In the genomic region with DNA sequence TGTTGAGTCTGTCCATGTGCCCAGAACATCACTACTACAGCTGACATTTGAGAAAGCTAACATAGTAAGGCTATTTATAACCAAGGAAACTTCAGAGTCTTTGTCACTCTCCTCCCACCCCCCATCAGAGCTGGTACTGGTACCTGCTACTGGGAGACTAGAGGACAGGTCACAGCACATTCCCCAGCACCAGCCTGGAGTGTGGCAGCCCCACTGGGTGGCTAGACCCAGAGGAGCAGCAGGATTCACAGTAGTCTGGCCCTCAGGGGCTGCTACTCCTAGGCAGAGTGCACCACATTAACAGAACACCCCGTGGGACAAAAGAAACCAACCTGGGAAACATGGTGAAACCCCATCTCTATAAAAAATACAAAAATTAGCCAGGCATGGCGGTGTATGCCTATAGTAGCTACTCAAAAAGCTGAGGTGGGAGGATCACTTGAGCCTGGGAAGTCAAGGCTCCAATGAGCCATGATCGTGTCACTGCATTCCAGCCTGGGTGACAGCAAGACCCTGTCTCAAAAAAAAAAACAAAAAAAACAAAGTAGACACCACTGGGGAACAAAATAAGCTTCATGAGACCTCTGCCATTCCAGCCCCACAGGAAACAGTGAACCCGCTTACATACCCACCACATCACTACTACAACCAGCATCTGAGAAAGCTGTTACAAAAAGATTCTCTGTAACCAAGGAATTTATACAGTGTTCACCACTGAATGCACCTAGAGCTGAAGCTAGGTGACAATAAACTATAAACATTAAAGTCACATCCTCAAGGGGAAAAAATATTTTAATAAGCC, we compare ENCODE assay signal across 14 cellular contexts. TPM values are rescaled to one million over a fixed set of nuclear protein-coding genes. Genes with fewer than 3 reads are reported as not detected.
DNase-seq lines count a peak whose midpoint lies in the region; ATAC-seq and TF ChIP-seq lines count a peak whose summit lies in the region.
"Had no signal": no experiment of that assay in that cellular context is flagged by ENCODE, and none has a peak within 500 bp of the region (broad histone marks: within the 10 kb centered on the region; RNA-seq: fewer than 3 reads in every experiment).

No MANE protein-coding gene starts in this region.

- H3T11ph ChIP-seq in H9 (ENCODE audit: low read length), result no peak overlapping the region

- no peaks in the 10 kb centered on the region for H3K23me2 ChIP-seq in H9 (ENCODE audit: insufficient read length, low read depth, low read length, poor library complexity, severe bottlenecking)

- intact Hi-C loops in natural killer cell (cut with micrococcal nuclease), result no loop called here

- H2BK120ac ChIP-seq in H9 (ENCODE audit: low read depth, low read length, poor library complexity, severe bottlenecking), result no peak overlapping the region

- no peaks in the 10 kb centered on the region for H3K9me3 ChIP-seq in CD8-positive, alpha-beta memory T cell (ENCODE audit: low read length)
- H3K9me3 ChIP-seq in H9 (ENCODE audit: control insufficient read depth, low read depth, low read length) (no peaks in the 10 kb centered on the region), suprapubic skin (no peaks in the 10 kb centered on the region)

- no peak for TF ChIP-seq POLR2A in suprapubic skin (IDR thresholded peaks at IDR 0.05)

- H3K14ac ChIP-seq in H9 (ENCODE audit: insufficient read depth, low read length), result no peak overlapping the region

- no peak overlapping the region for H2BK12ac ChIP-seq in H9 (ENCODE audit: insufficient read length, low read depth, low read length)

- H2BK20ac ChIP-seq in H9 (ENCODE audit: low read depth, low read length, poor library complexity, severe bottlenecking), result no peak overlapping the region

- no peak overlapping the region for H4K8ac ChIP-seq in H9 (replicated peaks; ENCODE audit: insufficient read length, low read depth, low read length)

- no peaks in the 10 kb centered on the region for H3K36me3 ChIP-seq in CD8-positive, alpha-beta memory T cell (ENCODE audit: insufficient read depth, low read length)
- no peaks in the 10 kb centered on the region for H3K36me3 ChIP-seq in suprapubic skin

- no peak overlapping the region for H4K5ac ChIP-seq in H9 (ENCODE audit: insufficient read length, low read depth, low read length)

- DNase-seq in CD8-positive, alpha-beta memory T cell, result peak in 3 of 5 donors; percentile 29 to 61 (median 51)
- no peak for DNase-seq in H9
- peak; percentile 31 to 39 for DNase-seq in activated T-cell treated with anti-CD3 and anti-CD28 coated beads, Interleukin-2, amount 50 U/mL, for 48 hours
- no peak for DNase-seq in natural killer cell
- DNase-seq in 8988T, result no peak
- no peak for DNase-seq in activated CD4-positive, CD25-positive, alpha-beta regulatory T cell (lab: John Stamatoyannopoulos, UW)
- DNase-seq in suprapubic skin (ENCODE audit: low spot score in 2 of 2), result no peak
- DNase-seq in left lobe of liver (ENCODE audit: low spot score), result no peak
- DNase-seq: GF-D8; kidney; NCI-H1048; NCI-H226; stimulated activated CD4-positive, alpha-beta T cell treated with anti-CD3 and anti-CD28 coated beads, Interleukin-4, amount 100 ng/mL, for 1 hour had no signal

- no peak for TF ChIP-seq CTCF in H9 (conservative IDR thresholded peaks at IDR 0.05)
- no peak for TF ChIP-seq CTCF in natural killer cell (IDR thresholded peaks at IDR 0.05)
- no peak for TF ChIP-seq CTCF in suprapubic skin (IDR thresholded peaks at IDR 0.05)

- peak; percentile 30 to 59 (median 48) for ATAC-seq in natural killer cell
- no peak for ATAC-seq in left lobe of liver

- no peaks in the 10 kb centered on the region for H3K27me3 Mint-ChIP-seq in CD8-positive, alpha-beta memory T cell
- H3K27me3 Mint-ChIP-seq in H9 (ENCODE audit: low read depth), result peaks cover 2% of the 10 kb centered on the region; the same call in 1 of the 2 replicates
- no peaks in the 10 kb centered on the region for H3K27me3 Mint-ChIP-seq in natural killer cell (ENCODE audit: low read depth in 2 of 2)

- H3K36me3 Mint-ChIP-seq in CD8-positive, alpha-beta memory T cell, result peaks cover 0 to 1% (median 0%) of the 10 kb centered on the region in 3 donors
- H3K36me3 Mint-ChIP-seq in H9 (ENCODE audit: insufficient read depth in 1 of 3, low read depth in 3 of 3), result no peaks in the 10 kb centered on the region
- H3K36me3 Mint-ChIP-seq in natural killer cell, result no peaks in the 10 kb centered on the region

- H3K27ac ChIP-seq in CD8-positive, alpha-beta memory T cell (ENCODE audit: low read depth, low read length), result peak overlapping the region; percentile 41
- no peak overlapping the region for H3K27ac ChIP-seq in H9 (ENCODE audit: insufficient read length, low read depth, low read length)
- no peak overlapping the region for H3K27ac ChIP-seq in suprapubic skin
- H3K27ac ChIP-seq: SK-N-MC had no signal

- no peak overlapping the region for H3K56ac ChIP-seq in H9 (ENCODE audit: insufficient read length, low read depth, low read length)

- H3K4me3 ChIP-seq in CD8-positive, alpha-beta memory T cell (ENCODE audit: low read length), result peak overlapping the region; percentile 13
- no peak overlapping the region for H3K4me3 ChIP-seq in suprapubic skin
- H3K4me3 ChIP-seq: SK-N-MC had no signal

- peak overlapping the region; percentile 61 to 89 (median 81) for H3K4me3 Mint-ChIP-seq in CD8-positive, alpha-beta memory T cell
- H3K4me3 Mint-ChIP-seq in H9 (no peak overlapping the region), natural killer cell (peak overlapping the region; percentile 56)

- no peaks in the 10 kb centered on the region for H3K79me1 ChIP-seq in H9 (ENCODE audit: insufficient read depth, low read depth, low read length, poor library complexity, severe bottlenecking)

- no peak overlapping the region for H3K18ac ChIP-seq in H9 (ENCODE audit: insufficient read length, low read depth, low read length)

- H2BK5ac ChIP-seq in H9 (ENCODE audit: insufficient read length, low read length), result no peak overlapping the region

- WGBS in H9 (ENCODE audit: extremely low coverage, insufficient read length, low lambda C conversion rate), result no CpG with 5 or more reads among the region's 4 CpGs
- 92% methylated on average over 4 of the region's 4 CpGs for WGBS in suprapubic skin

- H4K91ac ChIP-seq in H9 (ENCODE audit: insufficient read length, low read depth, low read length), result no peak overlapping the region

- H3K9me3 Mint-ChIP-seq in CD8-positive, alpha-beta memory T cell, result no peaks in the 10 kb centered on the region
- H3K9me3 Mint-ChIP-seq in H9 (no peaks in the 10 kb centered on the region), natural killer cell (no peaks in the 10 kb centered on the region)

- H3K4me1 Mint-ChIP-seq in CD8-positive, alpha-beta memory T cell, result peaks cover 54 to 88% (median 82%) of the 10 kb centered on the region in 3 donors
- H3K4me1 Mint-ChIP-seq in H9 (no peaks in the 10 kb centered on the region), natural killer cell (peaks cover 47 to 51% of the 10 kb centered on the region in 2 donors)

- no peak overlapping the region for H3K9ac ChIP-seq in H9 (ENCODE audit: extremely low read depth, insufficient read length, low read length)

- H2AFZ ChIP-seq in H9 (ENCODE audit: low read length), result no peak overlapping the region

- peak overlapping the region; percentile 67 to 98 (median 94) for H3K27ac Mint-ChIP-seq in CD8-positive, alpha-beta memory T cell
- H3K27ac Mint-ChIP-seq in H9 (peak overlapping the region in 2 of 3 experiments; percentile 10 to 52; a peak in 2 of 7 replicates), natural killer cell (peak overlapping the region; percentile 10 to 89)

- no peak overlapping the region for H2BK15ac ChIP-seq in H9 (ENCODE audit: low read depth, low read length)

- H3K4me1 ChIP-seq in CD8-positive, alpha-beta memory T cell (ENCODE audit: insufficient read depth, low read length), result peaks cover 59% of the 10 kb centered on the region
- H3K4me1 ChIP-seq in H9 (ENCODE audit: insufficient read depth, low read length) (no peaks in the 10 kb centered on the region), suprapubic skin (peaks cover 9% of the 10 kb centered on the region)

- H3K4ac ChIP-seq in H9 (ENCODE audit: low read depth, low read length), result no peak overlapping the region

- no peak overlapping the region for H3K4me2 ChIP-seq in H9 (ENCODE audit: insufficient read depth, insufficient read length, low read length)

- H4K20me1 ChIP-seq in H9 (ENCODE audit: control insufficient read depth, insufficient read depth, insufficient read length), result no peaks in the 10 kb centered on the region

- no peak for TF ChIP-seq EP300 in suprapubic skin (IDR thresholded peaks at IDR 0.05)

- no peaks in the 10 kb centered on the region for H3K79me2 ChIP-seq in H9 (ENCODE audit: insufficient read depth, low read length)

- no peak overlapping the region for H2AK5ac ChIP-seq in H9 (ENCODE audit: insufficient read length, low read length)

- POLR2A ChIA-PET in CD8-positive, alpha-beta memory T cell (lab: Charles Lee), result interaction anchor here (0.9 to 4.2 kb wide), 4 partner anchors 28 to 243 kb away, joined by 4 to 28 read pairs (median 6); a partner anchor contains a TSS

- H3K23ac ChIP-seq in H9 (ENCODE audit: insufficient read length, low read depth, low read length), result no peak overlapping the region

- CTCF ChIA-PET in CD8-positive, alpha-beta memory T cell (lab: Charles Lee), result interaction anchor here (1.0 to 4.3 kb wide), 6 partner anchors 18 to 243 kb away, joined by 3 to 28 read pairs (median 6); a partner anchor contains a TSS

- H3K27me3 ChIP-seq in CD8-positive, alpha-beta memory T cell (ENCODE audit: insufficient read depth, low read length, poor library complexity, severe bottlenecking), result no peaks in the 10 kb centered on the region
- no peaks in the 10 kb centered on the region for H3K27me3 ChIP-seq in H9 (ENCODE audit: insufficient read depth, low read length)
- no peaks in the 10 kb centered on the region for H3K27me3 ChIP-seq in suprapubic skin

RNA-seq across cellular contexts. Expression of a gene that starts 26.3 kb away (rescaled TPM):
- 10 to 100 TPM; 49.5 to 53.9 TPM for total RNA-seq in CD8-positive, alpha-beta memory T cell
- 84.1 TPM for polyA plus RNA-seq in CD8-positive, alpha-beta memory T cell
- total RNA-seq in H9 (2021) (0.35 and 0.37 TPM in 2 replicates), natural killer cell (100 to 1,000 TPM; 112 to 126 (median 117) TPM), suprapubic skin (10 to 100 TPM; 18.7 to 44.7 (median 28.8) TPM), left lobe of liver (0.96 TPM)

Comparison
In these comparisons a context has a peak if more than half of its experiments do, and no peak if none do; other contexts are left out.
1. DNase-seq: peak in CD8-positive, alpha-beta memory T cell (3 of 5) and activated T-cell treated with anti-CD3 and anti-CD28 coated beads, Interleukin-2, amount 50 U/mL, for 48 hours (2 of 2); none in H9 (single experiment), natural killer cell (single experiment), 8988T (single experiment), activated CD4-positive, CD25-positive, alpha-beta regulatory T cell (0 of 4), suprapubic skin (0 of 2) and left lobe of liver (single experiment).
2. H3K27ac Mint-ChIP-seq: peak in every context shown above with its lines; median percentile 94 in CD8-positive, alpha-beta memory T cell; 50 in natural killer cell; 31 in H9.
3. H3K4me3 Mint-ChIP-seq: peak in CD8-positive, alpha-beta memory T cell (7 of 7) and natural killer cell (single experiment); none in H9 (0 of 2).
4. RNA of a gene that starts 26.3 kb away (total RNA-seq): 112 to 126 TPM in natural killer cell, 49.5 to 53.9 TPM in CD8-positive, alpha-beta memory T cell and 18.7 to 44.7 TPM in suprapubic skin; 0.96 TPM in left lobe of liver (single experiment) and 0.35 to 0.37 TPM in H9; every median in the first group is over 10 times any median in the second.